Comparison of ENCODE assay signal across 1 cellular context in the genomic region with DNA sequence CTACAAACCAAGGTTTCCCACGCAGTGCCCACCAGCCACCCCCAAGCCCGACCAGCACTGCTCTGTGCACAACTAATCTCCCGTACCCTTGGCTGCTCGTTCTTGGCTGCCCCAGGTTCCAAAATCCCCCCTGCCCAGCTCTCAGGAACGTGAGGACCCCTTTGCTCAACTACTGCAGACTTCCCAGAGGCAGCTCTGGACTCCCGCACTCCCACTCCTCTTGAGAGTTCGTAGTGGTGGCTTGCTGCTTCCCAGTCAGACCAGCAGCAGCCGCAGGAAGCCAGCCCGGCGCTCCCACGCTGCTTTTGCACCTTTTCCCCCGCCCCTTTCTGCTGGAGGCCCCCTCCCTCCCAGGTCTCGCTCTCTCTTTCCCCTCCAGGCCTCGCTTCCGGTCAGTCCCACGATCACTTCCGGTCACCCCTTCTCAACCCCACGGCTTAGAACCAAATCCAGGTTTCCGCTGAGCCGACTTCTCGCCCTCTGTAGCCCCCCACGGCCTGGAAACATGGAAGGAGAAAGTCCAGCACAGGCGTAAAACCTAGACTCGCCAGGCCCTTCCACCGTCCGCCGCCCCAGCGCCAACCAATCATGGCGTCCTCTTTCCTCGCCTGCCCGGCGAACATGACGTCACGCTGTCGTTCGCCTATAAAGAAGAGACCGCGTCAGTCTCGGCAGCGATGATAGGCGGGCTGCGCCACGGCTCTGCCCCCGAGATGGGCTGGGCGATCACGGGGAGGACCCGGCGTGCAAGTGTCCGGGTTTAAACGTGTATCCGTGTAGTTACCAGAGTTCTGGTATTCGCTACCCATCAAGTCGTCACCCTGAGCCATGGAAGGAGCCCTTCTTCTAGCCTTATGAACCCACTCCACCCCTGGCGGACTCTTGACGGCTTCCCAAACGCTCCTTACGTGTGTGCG.
A peak's percentile ranks its signal among the peaks of the same experiment; 100 is the strongest.
TF ChIP-seq lines count a peak whose summit lies in the region.

Gene TFCP2 (minus strand): TSS at position 621 of the 917 bp plus-strand sequence. CDS start 713 bp downstream, outside the sequence.

TF ChIP-seq in GM23338, 12 proteins besides CTCF, POLR2A, EP300 and RAD21 (continued from another document):
- TF ChIP-seq REST (IDR thresholded peaks at IDR 0.05; ENCODE audit: unreplicated experiment), result no peak
- no peak for TF ChIP-seq EZH2phosphoT487 (IDR thresholded peaks at IDR 0.05; ENCODE audit: unreplicated experiment)
- TF ChIP-seq STAT1 (IDR thresholded peaks at IDR 0.05; ENCODE audit: unreplicated experiment), result no peak
- peak; percentile 59; the same call in 1 of the 2 replicates for TF ChIP-seq ETS1 (IDR thresholded peaks at IDR 0.05)
- no peak for TF ChIP-seq ZNF114 (CRISPR knock-in tag; IDR thresholded peaks at IDR 0.05)
TF ChIP-seq in GM23338: peak in this region for 3.
